ENCODE assay signal across 21 cellular contexts in genomic region chr22:20805972-20806471, GRCh38. TPM values are rescaled to one million over a fixed set of nuclear protein-coding genes. Genes with fewer than 3 reads are reported as not detected.
DNase-seq lines count a peak whose midpoint lies in the region; ATAC-seq, FAIRE-seq and TF ChIP-seq lines count a peak whose summit lies in the region.
"Had no signal": no experiment of that assay in that cellular context is flagged by ENCODE, and none has a peak within 500 bp of the region (broad histone marks: within the 10 kb centered on the region; RNA-seq: fewer than 3 reads in every experiment).

No MANE protein-coding gene starts in this region.

- no peak overlapping the region for H3K27ac ChIP-seq in K562 (ENCODE audit: extremely low read depth, low read depth, low read length)
- H3K27ac ChIP-seq: HL-60, parathyroid adenoma, PC-9, skin epidermis, vagina had no signal

- TF ChIP-seq CTCF in K562 (IDR thresholded peaks at IDR 0.05 in 2 of 3, conservative IDR thresholded peaks at IDR 0.05 in 1 of 3; ENCODE audit: insufficient read depth in 2 of 3, low read depth in 1 of 3, low read length in 3 of 3) (no peak), CD14-positive monocyte (IDR thresholded peaks at IDR 0.05) (no peak)

- H3K9me3 Mint-ChIP-seq in CD14-positive monocyte = peaks cover 0 to 2% (median 0%) of the 10 kb centered on the region in 7 donors
- H3K9me3 Mint-ChIP-seq: stimulated activated naive CD8-positive, alpha-beta T cell treated with anti-CD3 and anti-CD28 coated beads, Interleukin-15, Interleukin-2, amounts not matched to agents 100 ng/mL and 50 ng/mL, for 24 hours had no signal

- H3K36me3 Mint-ChIP-seq in CD14-positive monocyte = peaks cover 81 to 98% of the 10 kb centered on the region in 2 donors

- no peaks in the 10 kb centered on the region for H3K27me3 ChIP-seq in K562 (ENCODE audit: control insufficient read depth in 2 of 2, insufficient read depth in 2 of 2, low read length in 2 of 2)
- H3K27me3 ChIP-seq: vagina had no signal

- H3K9me3 ChIP-seq in K562 (replicated peaks; ENCODE audit: control insufficient read depth, insufficient read depth, low read depth, low read length) = no peaks in the 10 kb centered on the region
- H3K9me3 ChIP-seq: vagina had no signal

- H3K79me2 ChIP-seq in K562 (ENCODE audit: control insufficient read depth, insufficient read depth, low read length) = no peaks in the 10 kb centered on the region
- H3K79me2 ChIP-seq: parathyroid adenoma had no signal

- no peak overlapping the region for H2AFZ ChIP-seq in K562 (ENCODE audit: low read depth, low read length)
- H2AFZ ChIP-seq: parathyroid adenoma, PC-9 had no signal

- peaks cover 3 to 13% of the 10 kb centered on the region in 2 experiments; a peak in 3 of 5 replicates for H3K4me1 ChIP-seq in K562 (replicated peaks in 1 of 2; ENCODE audit: control insufficient read depth in 2 of 2, insufficient read depth in 2 of 2, low read length in 2 of 2)
- H3K4me1 ChIP-seq: parathyroid adenoma, vagina had no signal

- TF ChIP-seq RAD21 in K562 (CRISPR knock-in tag; conservative IDR thresholded peaks at IDR 0.05 in 1 of 2, IDR thresholded peaks at IDR 0.05 in 1 of 2) = no peak; a peak in 1 of 4 replicates

- 53% methylated on average over 3 of the region's 3 CpGs for WGBS in K562 (ENCODE audit: insufficient coverage, low coverage, missing lambda C conversion rate)

- H4K20me1 ChIP-seq in K562 (replicated peaks; ENCODE audit: control insufficient read depth, insufficient read depth, low read length) = peaks cover 8% of the 10 kb centered on the region; the same call in 1 of the 2 replicates

- no peaks in the 10 kb centered on the region for H3K4me1 Mint-ChIP-seq in CD14-positive monocyte

- peaks cover 88% of the 10 kb centered on the region for H3K36me3 ChIP-seq in K562 (ENCODE audit: control insufficient read depth, insufficient read depth, low read length)

- H3K27me3 Mint-ChIP-seq in CD14-positive monocyte (ENCODE audit: low read depth in 3 of 3) = peaks cover 0 to 1% (median 0%) of the 10 kb centered on the region in 3 donors
- H3K27me3 Mint-ChIP-seq: stimulated activated naive CD8-positive, alpha-beta T cell treated with anti-CD3 and anti-CD28 coated beads, Interleukin-15, Interleukin-2, amounts not matched to agents 100 ng/mL and 50 ng/mL, for 24 hours had no signal

- CTCF ChIA-PET in K562 (lab: Yijun Ruan, JAX; ENCODE audit: low intra/inter-chr PET ratio) = interaction anchor here (0.6 to 1.6 kb wide), 2 partner anchors 80 to 202 kb away, joined by 3 to 7 read pairs; no protein-coding TSS in a partner anchor

- H3K27ac Mint-ChIP-seq in CD14-positive monocyte = peak overlapping the region in 3 of 7 donors; percentile 14 to 46 (median 21)
- H3K27ac Mint-ChIP-seq: stimulated activated naive CD8-positive, alpha-beta T cell treated with anti-CD3 and anti-CD28 coated beads, Interleukin-15, Interleukin-2, amounts not matched to agents 100 ng/mL and 50 ng/mL, for 24 hours had no signal

- no peak overlapping the region for H3K4me3 ChIP-seq in K562
- H3K4me3 ChIP-seq: PC-9, skin epidermis, vagina had no signal

- peak overlapping the region in 1 of 2 experiments; percentile 44; a peak in 1 of 4 replicates for H3K9ac ChIP-seq in K562 (ENCODE audit: insufficient read depth in 1 of 2, low read depth in 2 of 2, low read length in 2 of 2)
- H3K9ac ChIP-seq: parathyroid adenoma had no signal

- H3K4me3 Mint-ChIP-seq in CD14-positive monocyte = no peak overlapping the region
- H3K4me3 Mint-ChIP-seq: stimulated activated naive CD8-positive, alpha-beta T cell treated with anti-CD3 and anti-CD28 coated beads, Interleukin-15, Interleukin-2, amounts not matched to agents 100 ng/mL and 50 ng/mL, for 24 hours had no signal

- no TSS peak for BruUV-seq in K562 (replicated peaks; lab: Mats Ljungman, UMichigan)

- no peaks in the 10 kb centered on the region for H3K9me1 ChIP-seq in K562 (ENCODE audit: control insufficient read depth, insufficient read depth, low read length)

- POLR2A ChIA-PET in K562 (lab: Yijun Ruan, JAX) = interaction anchor here (0.6 to 15.3 kb wide), 9 partner anchors 8 to 177 kb away, joined by 3 to 172 read pairs (median 4); partner anchors contain the start of gene LZTR1

- FAIRE-seq in K562 (lab: Jason Lieb, UNC) = no peak
- FAIRE-seq: bronchial epithelial cell had no signal

- DNase-seq in Daoy (ENCODE audit: low read depth) (peak; percentile 45), HS-27A (ENCODE audit: low read depth) (peak; percentile 26), K562 (ENCODE audit: extremely low read depth in 1 of 4, low spot score in 3 of 4) (peak in 2 of 4 experiments; percentile 52 to 70), kidney tubule cell (ENCODE audit: low spot score) (peak; percentile 26), left ventricle myocardium superior (no peak), CD14-positive monocyte (ENCODE audit: low spot score) (no peak), anterior cingulate cortex (lab: John Stamatoyannopoulos, UW) (no peak), NCI-H1436 treated with DMSO at 0.1 percent for 48 hours (lab: John Stamatoyannopoulos, UW) (no peak)
- DNase-seq: activated naive CD4-positive, alpha-beta T cell treated with anti-CD3 and anti-CD28 coated beads, Interleukin-2, amount 50 U/mL, for 16 hours; DMS79 treated with DMSO at 0.1 percent for 48 hours; head of caudate nucleus; left cardiac atrium; NCI-H1930; NCI-H524 had no signal

- peak; percentile 35 for ATAC-seq in K562
- no peak for ATAC-seq in left ventricle myocardium superior

- in situ Hi-C loops in K562 (cut with MboI) = no loop called here

- intact Hi-C loops in K562 (cut with micrococcal nuclease) (loop anchor here (2.0 kb wide), 1 partner anchor 111 kb away; the partner anchor contains the start of gene CRKL), left ventricle myocardium superior (cut with micrococcal nuclease) (no loop called here), CD14-positive monocyte (cut with micrococcal nuclease) (no loop called here)

- H3K4me2 ChIP-seq in K562 (ENCODE audit: insufficient read depth, low read length) = no peak overlapping the region
- H3K4me2 ChIP-seq: PC-9 had no signal

- TF ChIP-seq POLR2A in K562 (conservative IDR thresholded peaks at IDR 0.05) = no peak

- TF ChIP-seq EP300 in K562 (IDR thresholded peaks at IDR 0.05; ENCODE audit: low read length) = no peak

RNA-seq across cellular contexts. Expression of gene SERPIND1, which starts 32.1 kb away (rescaled TPM):
- total RNA-seq in Daoy (2014; rRNA removed; shearing (Covaris generic)) = 0.17 TPM in 1 of 2 replicates, not detected in the other
- total RNA-seq in K562 (2011; cell fraction: chromatin; rRNA removed; ENCODE audit: low replicate concordance) = not detected in 2 replicates
- not detected in 2 replicates for total RNA-seq in K562 (2011; cell fraction: nucleolus; rRNA removed)
- not detected in 2 replicates for total RNA-seq in K562 (2011; cell fraction: nucleoplasm; rRNA removed)
- total RNA-seq in K562 (2014; rRNA removed) (not detected in 2 replicates), K562 (2014; rRNA removed; fragmentation: Illumina TruSeq; extraction: Trizol) (not detected in 2 replicates), K562 (2015; rRNA removed; fragmentation: Illumina TruSeq; extraction: Trizol) (not detected in 2 replicates), K562 (2021) (0.09 and 0.22 TPM in 2 replicates), left ventricle myocardium superior (not detected)
- polyA plus RNA-seq in K562 (2011; rRNA removed) (not detected in 2 replicates), K562 (2014; fragmentation: Illumina TruSeq; extraction: Trizol) (not detected in 2 replicates), K562 (2014; fragmentation: Nextera tagmentation; extraction: Ambion mirVana) (under 1 TPM; 0.04 to 0.11 TPM), K562 (2014; rRNA removed) (not detected in 2 replicates), CD14-positive monocyte (not detected)
- polyA plus RNA-seq in K562 (2011; cell fraction: cytosol; rRNA removed) = not detected in 2 replicates
- polyA plus RNA-seq in K562 (2011; cell fraction: nucleus; rRNA removed) = not detected in 2 replicates
- 0.11 and 0.16 TPM in 2 replicates for polyA plus RNA-seq in K562 (2012)
- polyA minus RNA-seq in K562 (2011; rRNA and poly(A)+ RNA removed) = not detected in 2 replicates
- polyA minus RNA-seq in K562 (2011; cell fraction: cytosol; rRNA and poly(A)+ RNA removed) = 1.0 TPM in 1 of 2 replicates, not detected in the other
- polyA minus RNA-seq in K562 (2011; cell fraction: nucleus; rRNA and poly(A)+ RNA removed) = not detected in 2 replicates
- total RNA-seq: bronchial epithelial cell, PC-9, vagina had no signal

RNA-seq across cellular contexts. Expression of gene PI4KA, which starts 52.6 kb away (rescaled TPM):
- 13.0 and 15.7 TPM in 2 replicates for total RNA-seq in Daoy (2014; rRNA removed; shearing (Covaris generic))
- total RNA-seq in K562 (2011; cell fraction: chromatin; rRNA removed; ENCODE audit: low replicate concordance) = 856 and 1,421 TPM in 2 replicates
- 627 and 658 TPM in 2 replicates for total RNA-seq in K562 (2011; cell fraction: nucleolus; rRNA removed)
- total RNA-seq in K562 (2011; cell fraction: nucleoplasm; rRNA removed) = 567 and 576 TPM in 2 replicates
- total RNA-seq in K562 (2014; rRNA removed) (103 and 117 TPM in 2 replicates), K562 (2014; rRNA removed; fragmentation: Illumina TruSeq; extraction: Trizol) (62.3 and 63.7 TPM in 2 replicates), K562 (2015; rRNA removed; fragmentation: Illumina TruSeq; extraction: Trizol) (75.3 and 82.5 TPM in 2 replicates), K562 (2021) (173 and 187 TPM in 2 replicates), left ventricle myocardium superior (46.2 TPM)
- polyA plus RNA-seq in K562 (2011; rRNA removed) (84.7 and 128 TPM in 2 replicates), K562 (2014; fragmentation: Illumina TruSeq; extraction: Trizol) (124 and 127 TPM in 2 replicates), K562 (2014; fragmentation: Nextera tagmentation; extraction: Ambion mirVana) (10 to 100 TPM in 1 of 2 experiments, 1 to 10 TPM in 1; 7.3 to 11.1 TPM), K562 (2014; rRNA removed) (116 and 125 TPM in 2 replicates), CD14-positive monocyte (10 to 100 TPM; 22.8 to 38.2 TPM)
- 76.2 and 84.4 TPM in 2 replicates for polyA plus RNA-seq in K562 (2011; cell fraction: cytosol; rRNA removed)
- polyA plus RNA-seq in K562 (2011; cell fraction: nucleus; rRNA removed) = 448 and 556 TPM in 2 replicates
- 142 and 181 TPM in 2 replicates for polyA plus RNA-seq in K562 (2012)
- polyA minus RNA-seq in K562 (2011; rRNA and poly(A)+ RNA removed) = 160 and 176 TPM in 2 replicates
- 98.9 and 161 TPM in 2 replicates for polyA minus RNA-seq in K562 (2011; cell fraction: cytosol; rRNA and poly(A)+ RNA removed)
- polyA minus RNA-seq in K562 (2011; cell fraction: nucleus; rRNA and poly(A)+ RNA removed) = 188 and 253 TPM in 2 replicates

RNA-seq across cellular contexts. Expression of gene SNAP29, which starts 52.8 kb away (rescaled TPM):
- total RNA-seq in Daoy (2014; rRNA removed; shearing (Covaris generic)) = 5.4 and 6.6 TPM in 2 replicates
- 63.6 and 66.4 TPM in 2 replicates for total RNA-seq in K562 (2011; cell fraction: chromatin; rRNA removed; ENCODE audit: low replicate concordance)
- total RNA-seq in K562 (2011; cell fraction: nucleolus; rRNA removed) = 39.3 and 45.4 TPM in 2 replicates
- 59.8 and 84.4 TPM in 2 replicates for total RNA-seq in K562 (2011; cell fraction: nucleoplasm; rRNA removed)
- total RNA-seq in K562 (2014; rRNA removed) = 71.4 and 89.3 TPM in 2 replicates
- total RNA-seq in K562 (2014; rRNA removed; fragmentation: Illumina TruSeq; extraction: Trizol) = 58.1 and 64.4 TPM in 2 replicates
- 70.6 and 75.9 TPM in 2 replicates for total RNA-seq in K562 (2015; rRNA removed; fragmentation: Illumina TruSeq; extraction: Trizol)
- total RNA-seq in K562 (2021) = 122 and 123 TPM in 2 replicates
- polyA plus RNA-seq in K562 (2011; rRNA removed) = 187 and 200 TPM in 2 replicates
- 97.0 and 115 TPM in 2 replicates for polyA plus RNA-seq in K562 (2011; cell fraction: cytosol; rRNA removed)
- polyA plus RNA-seq in K562 (2011; cell fraction: nucleus; rRNA removed) = 51.6 and 70.0 TPM in 2 replicates
- polyA plus RNA-seq in K562 (2012) = 105 and 162 TPM in 2 replicates
- 181 and 250 TPM in 2 replicates for polyA plus RNA-seq in K562 (2014; fragmentation: Illumina TruSeq; extraction: Trizol)
- 10 to 100 TPM; 19.5 to 22.8 TPM for polyA plus RNA-seq in K562 (2014; fragmentation: Nextera tagmentation; extraction: Ambion mirVana)
- 136 and 161 TPM in 2 replicates for polyA plus RNA-seq in K562 (2014; rRNA removed)
- 89.0 and 94.5 TPM in 2 replicates for polyA minus RNA-seq in K562 (2011; rRNA and poly(A)+ RNA removed)
- 44.9 and 53.1 TPM in 2 replicates for polyA minus RNA-seq in K562 (2011; cell fraction: cytosol; rRNA and poly(A)+ RNA removed)
- polyA minus RNA-seq in K562 (2011; cell fraction: nucleus; rRNA and poly(A)+ RNA removed) = 14.3 and 25.0 TPM in 2 replicates
- total RNA-seq in left ventricle myocardium superior = 24.2 TPM
- 10 to 100 TPM; 28.9 to 32.8 TPM for polyA plus RNA-seq in CD14-positive monocyte

Comparison
In these comparisons a context has a peak if more than half of its experiments do, and no peak if none do; other contexts are left out.
1. DNase-seq: peak in Daoy (single experiment), HS-27A (single experiment) and kidney tubule cell (single experiment); none in left ventricle myocardium superior (single experiment), CD14-positive monocyte (single experiment), anterior cingulate cortex (0 of 58) and NCI-H1436 treated with DMSO at 0.1 percent for 48 hours (single experiment).